ENCODE assay signal across 18 cellular contexts in genomic region chr7:159031750-159032149, GRCh38.
DNase-seq lines count a peak whose midpoint lies in the region; ATAC-seq and TF ChIP-seq lines count a peak whose summit lies in the region.
"Had no signal": no experiment of that assay in that cellular context is flagged by ENCODE, and none has a peak within 500 bp of the region (broad histone marks: within the 10 kb centered on the region; RNA-seq: fewer than 3 reads in every experiment).

No MANE protein-coding gene starts in this region.

- TF ChIP-seq EP300 in esophagus muscularis mucosa (IDR thresholded peaks at IDR 0.05), result no peak

- no peak overlapping the region for H3K4me2 ChIP-seq in mammary epithelial cell (ENCODE audit: insufficient read depth, low read depth, low read length)
- H3K4me2 ChIP-seq: KMS-11 had no signal

- H3K4me3 ChIP-seq in breast epithelium (no peak overlapping the region), mammary epithelial cell (replicated peaks in 1 of 3; ENCODE audit: insufficient read depth in 1 of 3, low read depth in 2 of 3, low read length in 3 of 3) (no peak overlapping the region), esophagus muscularis mucosa (no peak overlapping the region)

- H3K9me3 ChIP-seq in breast epithelium (no peaks in the 10 kb centered on the region), mammary epithelial cell (replicated peaks; ENCODE audit: insufficient read depth, low read length) (peaks cover 4% of the 10 kb centered on the region), esophagus muscularis mucosa (no peaks in the 10 kb centered on the region)
- H3K9me3 ChIP-seq: right lobe of liver had no signal

- H2AFZ ChIP-seq in mammary epithelial cell (ENCODE audit: low read depth, low read length), result no peak overlapping the region

- H3K4me3 Mint-ChIP-seq in osteocyte (ENCODE audit: unreplicated experiment), result no peak overlapping the region

- dilution Hi-C loops in mammary epithelial cell (cut with HindIII; ENCODE audit: low sequenced_read_pairs), result no loop called here

- TF ChIP-seq CTCF in breast epithelium (IDR thresholded peaks at IDR 0.05), result no peak
- no peak for TF ChIP-seq CTCF in mammary epithelial cell (conservative IDR thresholded peaks at IDR 0.05 in 1 of 2, IDR thresholded peaks at IDR 0.05 in 1 of 2; ENCODE audit: extremely low read depth in 1 of 2, insufficient read depth in 1 of 2, low read depth in 1 of 2, low read length in 2 of 2)
- no peak for TF ChIP-seq CTCF in esophagus muscularis mucosa (IDR thresholded peaks at IDR 0.05)
- TF ChIP-seq CTCF in osteocyte (IDR thresholded peaks at IDR 0.05), result no peak

- H3K36me3 Mint-ChIP-seq in osteocyte (ENCODE audit: unreplicated experiment), result no peaks in the 10 kb centered on the region
- H3K36me3 Mint-ChIP-seq: CD8-positive, alpha-beta T cell had no signal

- no peaks in the 10 kb centered on the region for H3K9me3 Mint-ChIP-seq in osteocyte (ENCODE audit: unreplicated experiment)
- H3K9me3 Mint-ChIP-seq: activated T-helper 2 cell treated with anti-CD3 and anti-CD28 coated beads, Interferon-gamma antibody, Interleukin-2, Interleukin-4, amounts not matched to agents 10 μg/mL and 5 μg/mL and 100 μg/mL, durations not matched to agents 14 hours and 24 hours and 36 hours; CD8-positive, alpha-beta T cell had no signal

- TF ChIP-seq POLR2A in breast epithelium (IDR thresholded peaks at IDR 0.05), result no peak
- no peak for TF ChIP-seq POLR2A in esophagus muscularis mucosa (IDR thresholded peaks at IDR 0.05; ENCODE audit: low read depth)

- peaks cover 12% of the 10 kb centered on the region for H3K4me1 Mint-ChIP-seq in osteocyte (ENCODE audit: unreplicated experiment)

- H3K79me2 ChIP-seq in mammary epithelial cell (ENCODE audit: insufficient read depth, low read length), result no peaks in the 10 kb centered on the region

- CTCF ChIA-PET in mammary epithelial cell (lab: Charles Lee; ENCODE audit: low non-redundant PET), result no interaction called here

- H3K36me3 ChIP-seq in breast epithelium, result no peaks in the 10 kb centered on the region
- H3K36me3 ChIP-seq in mammary epithelial cell (ENCODE audit: insufficient read depth, low read length), result no peaks in the 10 kb centered on the region
- peaks cover 0 to 29% (median 8%) of the 10 kb centered on the region in 4 donors for H3K36me3 ChIP-seq in esophagus muscularis mucosa
- H3K36me3 ChIP-seq: right lobe of liver had no signal

- peak overlapping the region in 1 of 2 donors; percentile 83 for H3K27ac ChIP-seq in breast epithelium
- no peak overlapping the region for H3K27ac ChIP-seq in mammary epithelial cell (ENCODE audit: insufficient read depth, low read depth, low read length)
- H3K27ac ChIP-seq in esophagus muscularis mucosa (replicated peaks in 1 of 4), result peak overlapping the region; percentile 69 to 82 (median 70)
- H3K27ac ChIP-seq: KMS-11, right lobe of liver had no signal

- DNase-seq in breast epithelium (ENCODE audit: low spot score in 2 of 2) (peak; percentile 15 to 41), mammary epithelial cell (no peak), esophagus muscularis mucosa (ENCODE audit: extremely low spot score) (peak; percentile 79), osteocyte (ENCODE audit: extremely low spot score, unreplicated experiment) (peak; percentile 72), ureter (ENCODE audit: low spot score) (peak; percentile 43)
- DNase-seq: activated CD4-positive, alpha-beta T cell treated with anti-CD3 and anti-CD28 coated beads, Interleukin-2, amount 50 U/mL, for 4 hours; amniotic stem cell; cerebellar nuclear complex; NCI-H1092 treated with DMSO at 0.1 percent for 48 hours; NCI-H774; stimulated activated CD4-positive, alpha-beta T cell treated with anti-CD3 and anti-CD28 coated beads, Interleukin-4, amount 100 ng/mL, for 1 hour had no signal

- intact Hi-C loops in breast epithelium (cut with DNase I; ENCODE audit: low total_unique reads), result no loop called here
- intact Hi-C loops in mammary epithelial cell (cut with micrococcal nuclease), result no loop called here
- intact Hi-C loops in esophagus muscularis mucosa (cut with DNase I), result loop anchor here (10.0 kb wide), 1 partner anchor 113 kb away; the partner anchor contains the start of gene VIPR2

- H3K27me3 Mint-ChIP-seq in osteocyte (ENCODE audit: unreplicated experiment), result peaks cover 17% of the 10 kb centered on the region

- H3K27me3 ChIP-seq in breast epithelium, result no peaks in the 10 kb centered on the region
- H3K27me3 ChIP-seq in mammary epithelial cell (ENCODE audit: insufficient read depth, low read length), result no peaks in the 10 kb centered on the region
- H3K27me3 ChIP-seq in esophagus muscularis mucosa, result peaks cover 0 to 28% (median 1%) of the 10 kb centered on the region in 4 donors
- H3K27me3 ChIP-seq: right lobe of liver had no signal

- no peaks in the 10 kb centered on the region for H3K4me1 ChIP-seq in breast epithelium
- H3K4me1 ChIP-seq in mammary epithelial cell (ENCODE audit: insufficient read depth, low read length), result no peaks in the 10 kb centered on the region
- H3K4me1 ChIP-seq in esophagus muscularis mucosa, result peaks cover 7 to 36% (median 24%) of the 10 kb centered on the region in 4 donors

- no peak overlapping the region for H3K27ac Mint-ChIP-seq in osteocyte (ENCODE audit: unreplicated experiment)
- H3K27ac Mint-ChIP-seq: activated T-helper 2 cell treated with anti-CD3 and anti-CD28 coated beads, Interferon-gamma antibody, Interleukin-2, Interleukin-4, amounts not matched to agents 10 μg/mL and 5 μg/mL and 100 μg/mL, durations not matched to agents 14 hours and 24 hours and 36 hours; CD8-positive, alpha-beta T cell had no signal

- no peak overlapping the region for H3K9ac ChIP-seq in mammary epithelial cell (ENCODE audit: insufficient read depth, low read length)
- H3K9ac ChIP-seq: KMS-11 had no signal

- no peak for ATAC-seq in HG03432 (IDR thresholded peaks at IDR 0.05; ENCODE audit: unreplicated experiment)
- no peak for ATAC-seq in HG03039 (IDR thresholded peaks at IDR 0.05; ENCODE audit: unreplicated experiment)
- ATAC-seq in HG02588 (IDR thresholded peaks at IDR 0.05; ENCODE audit: unreplicated experiment), result no peak
- ATAC-seq: CD8-positive, alpha-beta T cell had no signal

- WGBS in mammary epithelial cell (ENCODE audit: low coverage, missing lambda C conversion rate), result 97% methylated on average over 8 of the region's 17 CpGs
- WGBS in esophagus muscularis mucosa, result 99% methylated on average over 17 of the region's 17 CpGs

- in situ Hi-C loops in mammary epithelial cell (cut with MboI; ENCODE audit: low sequenced_read_pairs in 2 of 2), result no loop called here

- no peaks in the 10 kb centered on the region for H4K20me1 ChIP-seq in mammary epithelial cell (ENCODE audit: insufficient read depth, low read length)

- BruUV-seq in mammary epithelial cell (replicated peaks; lab: Mats Ljungman, UMichigan), result no TSS peak
